ENCODE assay signal across 1 cellular context in genomic region chr13:76697277-76697676, GRCh38.
TF ChIP-seq lines count a peak whose summit lies in the region.

No MANE protein-coding gene starts in this region.

TF ChIP-seq in SK-N-SH treated with all-trans-retinoic acid at 6 μM for 48 hours, 23 proteins besides CTCF, POLR2A, EP300 and RAD21 (continued from another document):
- no peak for TF ChIP-seq PATZ1 (CRISPR knock-in tag; IDR thresholded peaks at IDR 0.05; ENCODE audit: borderline replicate concordance)
- TF ChIP-seq ZFP3 (CRISPR knock-in tag; IDR thresholded peaks at IDR 0.05), result no peak
- TF ChIP-seq CSDC2 (CRISPR knock-in tag; IDR thresholded peaks at IDR 0.05), result no peak
- no peak for TF ChIP-seq RARB (CRISPR knock-in tag; IDR thresholded peaks at IDR 0.05)
- TF ChIP-seq TSHZ2 (CRISPR knock-in tag; IDR thresholded peaks at IDR 0.05), result no peak
- no peak for TF ChIP-seq GLIS3 (CRISPR knock-in tag; IDR thresholded peaks at IDR 0.05)
- TF ChIP-seq ZNF565 (CRISPR knock-in tag; conservative IDR thresholded peaks at IDR 0.05; ENCODE audit: low read depth), result no peak
- no peak for TF ChIP-seq ARNTL (CRISPR knock-in tag; IDR thresholded peaks at IDR 0.05; ENCODE audit: borderline replicate concordance, low read depth)
- TF ChIP-seq OSR1 (CRISPR knock-in tag; IDR thresholded peaks at IDR 0.05), result no peak
- TF ChIP-seq ZNF70 (CRISPR knock-in tag; IDR thresholded peaks at IDR 0.05), result no peak
- no peak for TF ChIP-seq ZC3H10 (CRISPR knock-in tag; IDR thresholded peaks at IDR 0.05)
- no peak for TF ChIP-seq PPARA (CRISPR knock-in tag; IDR thresholded peaks at IDR 0.05; ENCODE audit: borderline replicate concordance)
- TF ChIP-seq ESRRG (CRISPR knock-in tag; IDR thresholded peaks at IDR 0.05), result no peak
- no peak for TF ChIP-seq ISL1 (CRISPR knock-in tag; IDR thresholded peaks at IDR 0.05)
- TF ChIP-seq TOX (CRISPR knock-in tag; IDR thresholded peaks at IDR 0.05; ENCODE audit: borderline replicate concordance), result no peak
